In genomic region chr22:19714320-19715252, GRCh38 we compare ENCODE assay signal across 9 cellular contexts. TPM values are rescaled to one million over a fixed set of nuclear protein-coding genes. Genes with fewer than 3 reads are reported as not detected.
DNase-seq lines count a peak whose midpoint lies in the region; ATAC-seq and TF ChIP-seq lines count a peak whose summit lies in the region.
"Had no signal": no experiment of that assay in that cellular context is flagged by ENCODE, and none has a peak within 500 bp of the region (broad histone marks: within the 10 kb centered on the region; RNA-seq: fewer than 3 reads in every experiment).

Gene SEPTIN5, plus strand, starts transcription at chr22:19714503. Its CDS starts 86 bp downstream, at chr22:19714589.

- H2AK5ac ChIP-seq in IMR-90 (ENCODE audit: low read depth, low read length): peak within 1 kb of the TSS; percentile 70; the same call in 1 of the 2 replicates
- H2AK5ac ChIP-seq in mesenchymal stem cell (ENCODE audit: low read length, severe bottlenecking): no peak within 1 kb of the TSS

- intact Hi-C loops in IMR-90 (cut with micrococcal nuclease): no loop called here

- no peak within 1 kb of the TSS for H3K56ac ChIP-seq in IMR-90 (ENCODE audit: extremely low read depth, insufficient read depth, low read length)

- H2BK120ac ChIP-seq in IMR-90 (ENCODE audit: low read depth, low read length): no peak within 1 kb of the TSS
- peak within 1 kb of the TSS; percentile 46 for H2BK120ac ChIP-seq in mesenchymal stem cell (ENCODE audit: low read depth, low read length)

- H2AK9ac ChIP-seq in IMR-90 (replicated peaks; ENCODE audit: low read depth, low read length, poor library complexity): peak within 1 kb of the TSS; percentile 89

- BruUV-seq in IMR-90 (replicated peaks; lab: Mats Ljungman, UMichigan): no TSS peak

- CTCF ChIA-PET in IMR-90 (lab: Yijun Ruan, JAX): no interaction called here

- H3K4me2 ChIP-seq in IMR-90 (ENCODE audit: low read depth, low read length): peak within 1 kb of the TSS; percentile 94
- H3K4me2 ChIP-seq in mesenchymal stem cell (ENCODE audit: low read length, poor library complexity, severe bottlenecking): peak within 1 kb of the TSS; percentile 93

- in situ Hi-C loops in IMR-90 (cut with MboI; ENCODE audit: low sequenced_read_pairs): no loop called here

- H3K79me1 ChIP-seq in IMR-90 (ENCODE audit: low read depth in 1 of 2, low read length in 2 of 2) (peaks cover 0 to 4% of the 10 kb centered on the region in 2 experiments; a peak in 1 of 4 replicates), mesenchymal stem cell (replicated peaks; ENCODE audit: low read length, poor library complexity, severe bottlenecking) (peaks cover 4% of the 10 kb centered on the region)

- H3K18ac ChIP-seq in IMR-90 (ENCODE audit: low read depth, low read length): no peak within 1 kb of the TSS
- H3K18ac ChIP-seq in mesenchymal stem cell (ENCODE audit: low read depth in 1 of 2, low read length in 2 of 2): peak within 1 kb of the TSS; percentile 61 to 63

- ATAC-seq in IMR-90 (ENCODE audit: low read depth): peak; percentile 36

- DNase-seq in A172 (ENCODE audit: low spot score) (no peak), IMR-90 (no peak), mesenchymal stem cell (no peak), ureter (ENCODE audit: low spot score) (no peak), NCI-H446 treated with DMSO at 0.1 percent for 48 hours (lab: John Stamatoyannopoulos, UW) (no peak), DMS 273 (lab: John Stamatoyannopoulos, UW; ENCODE audit: unreplicated experiment) (no peak), ecto neural progenitor cell (ENCODE audit: low spot score) (no peak)

- H2BK20ac ChIP-seq in IMR-90 (ENCODE audit: low read depth, low read length): no peak within 1 kb of the TSS

- H3K14ac ChIP-seq in IMR-90 (replicated peaks; ENCODE audit: low read depth, low read length) (no peak within 1 kb of the TSS), mesenchymal stem cell (ENCODE audit: low read length in 2 of 2) (no peak within 1 kb of the TSS)

- no peaks in the 10 kb centered on the region for H4K20me1 ChIP-seq in IMR-90 (ENCODE audit: insufficient read depth, low read length)

- peaks cover 15% of the 10 kb centered on the region for H3K4me1 ChIP-seq in IMR-90 (ENCODE audit: control insufficient read depth, insufficient read depth, low read length)
- peaks cover 29% of the 10 kb centered on the region for H3K4me1 ChIP-seq in mesenchymal stem cell (ENCODE audit: control insufficient read depth, insufficient read depth, low read depth, low read length)

- H3K4ac ChIP-seq in IMR-90 (ENCODE audit: low read depth, low read length) (peak within 1 kb of the TSS; percentile 26; the same call in 1 of the 2 replicates), mesenchymal stem cell (ENCODE audit: low read depth in 1 of 2, low read length in 2 of 2) (peak within 1 kb of the TSS in 1 of 2 experiments; percentile 49)

- no peak for TF ChIP-seq POLR2A in IMR-90 (IDR thresholded peaks at IDR 0.05; ENCODE audit: low read depth, low read length)

- H2BK15ac ChIP-seq in IMR-90 (ENCODE audit: low read depth, low read length): no peak within 1 kb of the TSS
- no peak within 1 kb of the TSS for H2BK15ac ChIP-seq in mesenchymal stem cell (ENCODE audit: low read depth, poor library complexity, severe bottlenecking)

- POLR2A ChIA-PET in IMR-90 (lab: Charles Lee; ENCODE audit: unreplicated experiment): interaction anchor here (0.6 kb wide), 1 partner anchor 522 kb away, joined by 3 read pairs; no protein-coding TSS in a partner anchor

- H3K23ac ChIP-seq in IMR-90 (ENCODE audit: low read depth, low read length) (no peak within 1 kb of the TSS), mesenchymal stem cell (ENCODE audit: low read length in 2 of 2) (peak within 1 kb of the TSS in 1 of 2 experiments; percentile 64)

- H3K9ac ChIP-seq in IMR-90 (ENCODE audit: low read depth, low read length) (peak within 1 kb of the TSS; percentile 51), mesenchymal stem cell (ENCODE audit: low read length) (peak within 1 kb of the TSS; percentile 38)

- dilution Hi-C loops in IMR-90 (cut with HindIII; ENCODE audit: low sequenced_read_pairs, unreplicated experiment): no loop called here

- no peak within 1 kb of the TSS for H2BK5ac ChIP-seq in IMR-90 (ENCODE audit: low read depth, low read length, poor library complexity, severe bottlenecking)
- no peak within 1 kb of the TSS for H2BK5ac ChIP-seq in mesenchymal stem cell (ENCODE audit: low read depth, low read length, poor library complexity, severe bottlenecking)

- no peak for TF ChIP-seq CTCF in IMR-90 (conservative IDR thresholded peaks at IDR 0.05; ENCODE audit: low read depth, low read length)

- H4K91ac ChIP-seq in IMR-90 (ENCODE audit: insufficient read depth, low read depth, low read length) (no peak within 1 kb of the TSS), mesenchymal stem cell (ENCODE audit: low read length) (peak within 1 kb of the TSS; percentile 21)

- H3K27me3 ChIP-seq in IMR-90 (ENCODE audit: control insufficient read depth, insufficient read depth, low read length) (peaks cover 30% of the 10 kb centered on the region), mesenchymal stem cell (ENCODE audit: control insufficient read depth in 1 of 2, insufficient read depth in 1 of 2, low read length in 2 of 2) (peaks cover 37 to 38% of the 10 kb centered on the region in 2 experiments)

- H4K8ac ChIP-seq in IMR-90 (ENCODE audit: low read depth in 2 of 2, low read length in 2 of 2) (peak within 1 kb of the TSS in 1 of 2 experiments; percentile 63; a peak in 1 of 4 replicates), mesenchymal stem cell (ENCODE audit: low read length) (peak within 1 kb of the TSS; percentile 38)

- no peak for TF ChIP-seq RAD21 in IMR-90 (IDR thresholded peaks at IDR 0.05; ENCODE audit: low read length)

- H3K36me3 ChIP-seq in IMR-90 (ENCODE audit: control insufficient read depth, insufficient read depth, low read length) (no peaks in the 10 kb centered on the region), mesenchymal stem cell (ENCODE audit: control insufficient read depth in 1 of 2, insufficient read depth in 2 of 2, low read depth in 1 of 2, low read length in 2 of 2) (peaks cover 0 to 7% of the 10 kb centered on the region in 2 experiments)

- H3K4me3 ChIP-seq in IMR-90 (ENCODE audit: insufficient read depth, low read depth, low read length) (peak within 1 kb of the TSS; percentile 85), mesenchymal stem cell (ENCODE audit: insufficient read depth in 1 of 2, low read depth in 1 of 2, low read length in 2 of 2) (peak within 1 kb of the TSS; percentile 67)

- H4K5ac ChIP-seq in IMR-90 (ENCODE audit: low read depth, low read length): peak within 1 kb of the TSS; percentile 27; the same call in 1 of the 2 replicates

- H3K9me3 ChIP-seq in IMR-90 (ENCODE audit: control insufficient read depth, insufficient read depth, low read length) (no peaks in the 10 kb centered on the region), mesenchymal stem cell (ENCODE audit: control insufficient read depth, low read length) (no peaks in the 10 kb centered on the region)

- H3K27ac ChIP-seq in IMR-90 (ENCODE audit: insufficient read depth, low read length): no peak within 1 kb of the TSS
- peak within 1 kb of the TSS; percentile 47 for H3K27ac ChIP-seq in cingulate gyrus (ENCODE audit: low read depth, low read length)
- H3K27ac ChIP-seq in mesenchymal stem cell (ENCODE audit: low read length, poor library complexity, severe bottlenecking): no peak within 1 kb of the TSS
- H3K27ac ChIP-seq: epithelial cell of prostate had no signal

- peak within 1 kb of the TSS in 1 of 2 experiments; percentile 80 for H2BK12ac ChIP-seq in mesenchymal stem cell (ENCODE audit: low read length in 2 of 2)

- H3K9me1 ChIP-seq in IMR-90 (ENCODE audit: insufficient read depth, low read length): peaks cover 7% of the 10 kb centered on the region

- H2AFZ ChIP-seq in IMR-90 (replicated peaks; ENCODE audit: low read length, poor library complexity) (peak within 1 kb of the TSS; percentile 90), mesenchymal stem cell (ENCODE audit: low read depth, low read length) (peak within 1 kb of the TSS; percentile 65)

- 1% methylated on average over 73 of the region's 104 CpGs; no CpG with 5 or more reads in 1 of the 2 experiments for WGBS in IMR-90 (ENCODE audit: extremely low coverage in 2 of 2, insufficient read length in 1 of 2), 2 experiments
- WGBS in mesenchymal stem cell: 7% methylated on average over 59 of the region's 104 CpGs

TF ChIP-seq in IMR-90, 13 proteins besides CTCF, POLR2A, EP300 and RAD21:
- no peak for TF ChIP-seq BHLHE40 (IDR thresholded peaks at IDR 0.05; ENCODE audit: low read depth, low read length)
- TF ChIP-seq MAZ (IDR thresholded peaks at IDR 0.05; ENCODE audit: borderline replicate concordance, low read depth, low read length): peak; percentile 21; the same call in 1 of the 2 replicates
- TF ChIP-seq CEBPB (IDR thresholded peaks at IDR 0.05; ENCODE audit: low read depth, low read length): no peak
- no peak for TF ChIP-seq SMC3 (IDR thresholded peaks at IDR 0.05; ENCODE audit: low read depth, low read length)
- no peak for TF ChIP-seq RFX5 (IDR thresholded peaks at IDR 0.05; ENCODE audit: low read depth, low read length)
- no peak for TF ChIP-seq ELK1 (IDR thresholded peaks at IDR 0.05; ENCODE audit: borderline replicate concordance, low read depth, low read length)
- TF ChIP-seq MXI1 (IDR thresholded peaks at IDR 0.05; ENCODE audit: borderline replicate concordance, low read depth, low read length): no peak

RNA-seq across cellular contexts. Expression of gene SEPTIN5, which starts in this region (rescaled TPM):
- 18.7 and 40.3 TPM in 2 replicates for total RNA-seq in A172 (2014; rRNA removed; shearing (Covaris generic))
- total RNA-seq in IMR-90 (2012; rRNA removed) (16.8 and 17.2 TPM in 2 replicates), ureter (26.7 TPM)
- polyA plus RNA-seq in IMR-90 (2012; rRNA removed): 20.7 and 22.3 TPM in 2 replicates
- polyA plus RNA-seq in IMR-90 (2012; cell fraction: cytosol; rRNA removed): 10.4 and 22.8 TPM in 2 replicates
- polyA plus RNA-seq in IMR-90 (2012; cell fraction: nucleus; rRNA removed; ENCODE audit: low replicate concordance): 65.7 and 90.4 TPM in 2 replicates
- 5.7 TPM for polyA plus RNA-seq in mesenchymal stem cell (2013, experiment 1 of 2)
- 6.2 TPM for polyA plus RNA-seq in mesenchymal stem cell (2013, experiment 2 of 2)
